In the genomic region with DNA sequence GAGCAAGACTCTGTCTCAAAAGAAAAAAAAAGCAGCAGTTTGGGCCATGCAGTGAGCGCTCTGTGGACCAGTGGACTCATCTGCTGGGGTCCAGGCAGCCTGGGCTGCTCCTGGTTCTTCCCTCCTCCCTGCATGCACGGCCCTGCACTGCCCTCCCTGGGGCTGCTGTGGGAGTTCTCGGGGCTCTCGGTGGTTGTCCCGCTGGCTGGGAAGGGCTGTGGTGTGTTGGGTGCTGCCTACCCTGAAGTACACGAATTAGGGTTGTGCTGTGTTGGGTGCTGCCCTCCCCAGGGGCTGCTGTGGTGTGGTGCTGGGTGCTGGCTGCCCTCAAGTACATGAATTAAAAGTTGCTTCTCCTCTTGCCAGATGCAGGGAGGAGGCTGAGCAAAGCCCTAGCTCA, we compare ENCODE assay signal across 20 cellular contexts. TPM values are rescaled to one million over a fixed set of nuclear protein-coding genes. Genes with fewer than 3 reads are reported as not detected.
A peak's percentile ranks its signal among the peaks of the same experiment; 100 is the strongest.
DNase-seq lines count a peak whose midpoint lies in the region; ATAC-seq, FAIRE-seq and TF ChIP-seq lines count a peak whose summit lies in the region.
"Had no signal": no experiment of that assay in that cellular context is flagged by ENCODE, and none has a peak within 500 bp of the region (broad histone marks: within the 10 kb centered on the region; RNA-seq: fewer than 3 reads in every experiment).

No MANE protein-coding gene starts in this region.

- ATAC-seq in A549, result peak; percentile 62 to 82; a peak in 5 of 6 replicates
- ATAC-seq in WTC11, result 0 out of 2 replicates have a peak, but pooled peaks have one; percentile 26
- ATAC-seq: CD8-positive, alpha-beta T cell had no signal

- peaks cover 12% of the 10 kb centered on the region; the same call in 1 of the 2 replicates for H3K4me1 Mint-ChIP-seq in WTC11

- FAIRE-seq in A549 (lab: Jason Lieb, UNC), result no peak
- FAIRE-seq: A204.1 had no signal

- no peaks in the 10 kb centered on the region for H3K79me2 ChIP-seq in osteoblast (ENCODE audit: insufficient read depth, low read length)

- no peak overlapping the region for H3K27ac Mint-ChIP-seq in WTC11
- H3K27ac Mint-ChIP-seq: CD8-positive, alpha-beta T cell had no signal

- no peak for TF ChIP-seq POLR2A in A549 (IDR thresholded peaks at IDR 0.05; ENCODE audit: low read length)

- no peak overlapping the region for H3K4me3 Mint-ChIP-seq in WTC11
- H3K4me3 Mint-ChIP-seq: CD8-positive, alpha-beta T cell had no signal

- no peaks in the 10 kb centered on the region for H3K36me3 Mint-ChIP-seq in WTC11
- H3K36me3 Mint-ChIP-seq: CD8-positive, alpha-beta T cell had no signal

- H3K27me3 ChIP-seq in H7 (ENCODE audit: control insufficient read depth, insufficient read depth, low read length) (no peaks in the 10 kb centered on the region; the same call in 1 of the 2 replicates), osteoblast (ENCODE audit: insufficient read depth, low read length) (peaks cover 30% of the 10 kb centered on the region)
- H3K27me3 ChIP-seq: Peyer's patch had no signal

- no peak for TF ChIP-seq RAD21 in A549 (conservative IDR thresholded peaks at IDR 0.05 in 1 of 2, IDR thresholded peaks at IDR 0.05 in 1 of 2)

- WGBS in A549 (ENCODE audit: missing lambda C conversion rate), result 0% methylated on average over 4 of the region's 6 CpGs

- TF ChIP-seq CTCF in A549 (IDR thresholded peaks at IDR 0.05) (no peak), WTC11 (IDR thresholded peaks at IDR 0.05) (no peak), osteoblast (IDR thresholded peaks at IDR 0.05; ENCODE audit: extremely low read depth, low read depth, low read length) (no peak)

- no peaks in the 10 kb centered on the region for H3K36me3 ChIP-seq in H7 (replicated peaks; ENCODE audit: control insufficient read depth, insufficient read depth, low read length)
- no peaks in the 10 kb centered on the region for H3K36me3 ChIP-seq in osteoblast (ENCODE audit: insufficient read depth, low read length)
- H3K36me3 ChIP-seq: Peyer's patch had no signal

- POLR2A ChIA-PET in A549 (lab: Yijun Ruan, JAX), result interaction anchor here (1.0 kb wide), 1 partner anchor 18 kb away, joined by 3 read pairs; no protein-coding TSS in a partner anchor
- POLR2A ChIA-PET in WTC11 (lab: Charles Lee), result no interaction called here

- H3K27ac ChIP-seq in A549 (no peak overlapping the region), osteoblast (ENCODE audit: low read depth, low read length) (no peak overlapping the region)
- H3K27ac ChIP-seq: HL-60, Peyer's patch had no signal

- peaks cover 2% of the 10 kb centered on the region; the same call in 1 of the 2 replicates for H3K27me3 Mint-ChIP-seq in WTC11 (ENCODE audit: low read depth)

- DNase-seq in A549 (ENCODE audit: low read depth in 1 of 2, low spot score in 1 of 2) (peak in 1 of 2 experiments; percentile 28), H7 (peak; percentile 59), WTC11 (ENCODE audit: low spot score) (no peak), osteoblast (ENCODE audit: insufficient read length, low spot score, missing footprints) (peak; percentile 59), SIG-M5 treated with dmso at 0.1 percent for 504 hours (lab: John Stamatoyannopoulos, UW; ENCODE audit: unreplicated experiment) (no peak), DMS153 (lab: John Stamatoyannopoulos, UW) (no peak), activated gamma-delta T cell treated with Interleukin-2 at 50 U/mL for 16 hours (no peak), mesenteric fat pad (ENCODE audit: low spot score) (no peak)
- DNase-seq: AML-193; CD8-positive, alpha-beta T cell; KG1; NCI-H1092 treated with DMSO at 0.1 percent for 48 hours; NCI-H1694 treated with DMSO at 0.1 percent for 48 hours; NCI-H446 treated with DMSO at 0.1 percent for 48 hours; NCI-H748 treated with DMSO at 0.1 percent for 48 hours; Peyer's patch; SHP77 treated with DMSO at 0.1 percent for 48 hours; SW 1271 had no signal

- no peaks in the 10 kb centered on the region for H4K20me1 ChIP-seq in osteoblast (ENCODE audit: insufficient read depth, low read length)

- H3K4me3 ChIP-seq in A549 (no peak overlapping the region; the same call in 2 of the 3 replicates), H7 (ENCODE audit: insufficient read depth, low read depth, low read length) (no peak overlapping the region), osteoblast (ENCODE audit: insufficient read depth, low read length) (no peak overlapping the region)
- H3K4me3 ChIP-seq: Peyer's patch had no signal

- H3K4me2 ChIP-seq in A549 (peak overlapping the region; percentile 47; the same call in 1 of the 3 replicates), osteoblast (ENCODE audit: insufficient read depth, low read length) (no peak overlapping the region)

- no peaks in the 10 kb centered on the region for H3K9me3 Mint-ChIP-seq in WTC11
- H3K9me3 Mint-ChIP-seq: CD8-positive, alpha-beta T cell had no signal

- H3K4me1 ChIP-seq in A549 (no peaks in the 10 kb centered on the region), osteoblast (ENCODE audit: insufficient read depth, low read length) (no peaks in the 10 kb centered on the region)
- H3K4me1 ChIP-seq: Peyer's patch had no signal

- no peak for TF ChIP-seq EP300 in A549 (IDR thresholded peaks at IDR 0.05)

- CTCF ChIA-PET in A549 (lab: Yijun Ruan, JAX), result interaction anchor here (1.1 to 2.3 kb wide), 3 partner anchors 17 to 291 kb away, joined by 3 to 11 read pairs (median 8); no protein-coding TSS in a partner anchor
- CTCF ChIA-PET in WTC11 (lab: Charles Lee), result interaction anchor here (4.6 kb wide), 1 partner anchor 17 kb away, joined by 22 read pairs; no protein-coding TSS in a partner anchor

- H3K9me3 ChIP-seq in A549, result no peaks in the 10 kb centered on the region
- no peaks in the 10 kb centered on the region for H3K9me3 ChIP-seq in osteoblast (ENCODE audit: low read depth, low read length)
- H3K9me3 ChIP-seq: Peyer's patch had no signal

- no peak overlapping the region for H2AFZ ChIP-seq in osteoblast (ENCODE audit: low read length)

TF ChIP-seq in A549, 52 proteins besides CTCF, POLR2A, EP300 and RAD21 (continues in another document):
- TF ChIP-seq KDM5A (IDR thresholded peaks at IDR 0.05), result no peak
- no peak for TF ChIP-seq HDAC2 (IDR thresholded peaks at IDR 0.05)
- no peak for TF ChIP-seq POLR2AphosphoS2 (conservative IDR thresholded peaks at IDR 0.05; ENCODE audit: low read length)
- no peak for TF ChIP-seq EHF (CRISPR knock-in tag; IDR thresholded peaks at IDR 0.05)
- TF ChIP-seq MYC (IDR thresholded peaks at IDR 0.05; ENCODE audit: borderline replicate concordance, low read length), result no peak
- no peak for TF ChIP-seq ZFP36 (IDR thresholded peaks at IDR 0.05; ENCODE audit: borderline replicate concordance, partially characterized antibody)
- no peak for TF ChIP-seq EHMT2 (IDR thresholded peaks at IDR 0.05; ENCODE audit: low read depth)
- no peak for TF ChIP-seq E2F6 (IDR thresholded peaks at IDR 0.05; ENCODE audit: borderline replicate concordance, low read depth)

TF ChIP-seq in WTC11, 78 proteins besides CTCF, POLR2A, EP300 and RAD21 (continues in another document):
- TF ChIP-seq SP1 (CRISPR knock-in tag; conservative IDR thresholded peaks at IDR 0.05), result no peak
- no peak for TF ChIP-seq TEAD4 (CRISPR knock-in tag; IDR thresholded peaks at IDR 0.05)
- TF ChIP-seq ZNF281 (CRISPR knock-in tag; IDR thresholded peaks at IDR 0.05), result no peak
- no peak for TF ChIP-seq E2F4 (CRISPR knock-in tag; IDR thresholded peaks at IDR 0.05; ENCODE audit: borderline replicate concordance, low read depth)
- no peak for TF ChIP-seq E2F1 (CRISPR knock-in tag; IDR thresholded peaks at IDR 0.05)
- TF ChIP-seq HMGA2 (CRISPR knock-in tag; IDR thresholded peaks at IDR 0.05), result no peak

RNA-seq across cellular contexts. Expression of gene CLPTM1L, which starts 18.3 kb away (rescaled TPM):
- polyA plus RNA-seq in A549 (2011; rRNA removed), result 171 and 175 TPM in 2 replicates
- 242 and 287 TPM in 2 replicates for polyA plus RNA-seq in A549 (2012; cell fraction: cytosol; rRNA removed)
- polyA plus RNA-seq in A549 (2012; cell fraction: nucleus; rRNA removed), result 283 and 294 TPM in 2 replicates
- 169 to 194 TPM (median 173 TPM) in 3 replicates for polyA plus RNA-seq in A549 (2017; fragmentation: RNase III; extraction: RNeasy Plus Mini Kit Qiagen cat#74134 plus additional on column Dnase treatment)
- 233 and 279 TPM in 2 replicates for polyA minus RNA-seq in A549 (2011; rRNA and poly(A)+ RNA removed)
- total RNA-seq in H7 (2014; rRNA removed; shearing (Covaris generic)), result 171 and 173 TPM in 2 replicates
- total RNA-seq in WTC11 (2021), result 73.4 to 92.8 TPM (median 73.8 TPM) in 3 replicates
- total RNA-seq in osteoblast, result 134 and 139 TPM in 2 replicates
- 112 TPM for total RNA-seq in mesenteric fat pad

Comparison
In these comparisons a context has a peak if more than half of its experiments do, and no peak if none do; other contexts are left out.
1. DNase-seq: peak in H7 (single experiment) and osteoblast (single experiment); none in WTC11 (single experiment), SIG-M5 treated with dmso at 0.1 percent for 504 hours (single experiment), DMS153 (single experiment), activated gamma-delta T cell treated with Interleukin-2 at 50 U/mL for 16 hours (single experiment) and mesenteric fat pad (single experiment).